ENCODE assay signal across 1 cellular context in genomic region chr14:42992930-42993329, GRCh38.
A peak's percentile ranks its signal among the peaks of the same experiment; 100 is the strongest.
TF ChIP-seq lines count a peak whose summit lies in the region.

No MANE protein-coding gene starts in this region.

TF ChIP-seq in HepG2, 621 proteins besides CTCF, POLR2A, EP300 and RAD21 (continued from another document):
- TF ChIP-seq USF2 (IDR thresholded peaks at IDR 0.05; ENCODE audit: low read depth, low read length), result peak; percentile 70
- TF ChIP-seq USF2 (CRISPR knock-in tag; IDR thresholded peaks at IDR 0.05; ENCODE audit: borderline replicate concordance), result no peak
- TF ChIP-seq, protein P1, sequence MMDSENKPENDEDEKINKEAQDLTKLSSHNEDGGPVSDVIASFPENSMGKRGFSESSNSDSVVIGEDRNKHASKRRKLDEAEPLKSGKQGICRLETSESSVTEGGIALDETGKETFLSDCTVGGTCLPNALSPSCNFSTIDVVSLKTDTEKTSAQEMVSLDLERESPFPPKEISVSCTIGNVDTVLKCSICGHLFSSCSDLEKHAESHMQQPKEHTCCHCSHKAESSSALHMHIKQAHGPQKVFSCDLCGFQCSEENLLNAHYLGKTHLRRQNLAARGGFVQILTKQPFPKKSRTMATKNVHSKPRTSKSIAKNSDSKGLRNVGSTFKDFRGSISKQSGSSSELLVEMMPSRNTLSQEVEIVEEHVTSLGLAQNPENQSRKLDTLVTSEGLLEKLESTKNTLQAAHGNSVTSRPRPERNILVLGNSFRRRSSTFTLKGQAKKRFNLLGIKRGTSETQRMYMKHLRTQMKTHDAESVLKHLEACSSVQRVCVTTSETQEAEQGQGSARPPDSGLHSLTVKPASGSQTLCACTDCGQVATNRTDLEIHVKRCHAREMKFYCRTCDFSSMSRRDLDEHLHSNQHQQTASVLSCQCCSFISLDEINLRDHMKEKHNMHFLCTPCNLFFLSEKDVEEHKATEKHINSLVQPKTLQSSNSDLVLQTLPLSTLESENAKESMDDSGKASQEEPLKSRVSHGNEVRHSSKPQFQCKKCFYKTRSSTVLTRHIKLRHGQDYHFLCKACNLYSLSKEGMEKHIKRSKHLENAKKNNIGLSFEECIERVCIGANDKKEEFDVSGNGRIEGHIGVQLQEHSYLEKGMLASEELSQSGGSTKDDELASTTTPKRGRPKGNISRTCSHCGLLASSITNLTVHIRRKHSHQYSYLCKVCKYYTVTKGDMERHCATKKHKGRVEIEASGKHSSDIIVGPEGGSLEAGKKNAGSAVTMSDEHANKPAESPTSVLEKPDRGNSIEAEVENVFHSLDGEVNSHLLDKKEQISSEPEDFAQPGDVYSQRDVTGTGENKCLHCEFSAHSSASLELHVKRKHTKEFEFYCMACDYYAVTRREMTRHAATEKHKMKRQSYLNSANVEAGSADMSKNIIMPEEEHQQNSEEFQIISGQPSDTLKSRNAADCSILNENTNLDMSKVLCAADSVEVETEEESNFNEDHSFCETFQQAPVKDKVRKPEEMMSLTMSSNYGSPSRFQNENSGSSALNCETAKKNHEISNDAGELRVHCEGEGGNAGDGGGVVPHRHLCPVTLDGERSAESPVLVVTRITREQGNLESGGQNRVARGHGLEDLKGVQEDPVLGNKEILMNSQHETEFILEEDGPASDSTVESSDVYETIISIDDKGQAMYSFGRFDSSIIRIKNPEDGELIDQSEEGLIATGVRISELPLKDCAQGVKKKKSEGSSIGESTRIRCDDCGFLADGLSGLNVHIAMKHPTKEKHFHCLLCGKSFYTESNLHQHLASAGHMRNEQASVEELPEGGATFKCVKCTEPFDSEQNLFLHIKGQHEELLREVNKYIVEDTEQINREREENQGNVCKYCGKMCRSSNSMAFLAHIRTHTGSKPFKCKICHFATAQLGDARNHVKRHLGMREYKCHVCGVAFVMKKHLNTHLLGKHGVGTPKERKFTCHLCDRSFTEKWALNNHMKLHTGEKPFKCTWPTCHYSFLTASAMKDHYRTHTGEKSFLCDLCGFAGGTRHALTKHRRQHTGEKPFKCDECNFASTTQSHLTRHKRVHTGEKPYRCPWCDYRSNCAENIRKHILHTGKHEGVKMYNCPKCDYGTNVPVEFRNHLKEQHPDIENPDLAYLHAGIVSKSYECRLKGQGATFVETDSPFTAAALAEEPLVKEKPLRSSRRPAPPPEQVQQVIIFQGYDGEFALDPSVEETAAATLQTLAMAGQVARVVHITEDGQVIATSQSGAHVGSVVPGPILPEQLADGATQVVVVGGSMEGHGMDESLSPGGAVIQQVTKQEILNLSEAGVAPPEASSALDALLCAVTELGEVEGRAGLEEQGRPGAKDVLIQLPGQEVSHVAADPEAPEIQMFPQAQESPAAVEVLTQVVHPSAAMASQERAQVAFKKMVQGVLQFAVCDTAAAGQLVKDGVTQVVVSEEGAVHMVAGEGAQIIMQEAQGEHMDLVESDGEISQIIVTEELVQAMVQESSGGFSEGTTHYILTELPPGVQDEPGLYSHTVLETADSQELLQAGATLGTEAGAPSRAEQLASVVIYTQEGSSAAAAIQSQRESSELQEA (CRISPR knock-in tag; IDR thresholded peaks at IDR 0.05; ENCODE audit: not compliant biosample characterization), result no peak
- TF ChIP-seq MLLT10 (CRISPR knock-in tag; IDR thresholded peaks at IDR 0.05), result no peak
- no peak for TF ChIP-seq ZMAT5 (CRISPR knock-in tag; IDR thresholded peaks at IDR 0.05; ENCODE audit: borderline replicate concordance, low read depth)
- TF ChIP-seq ZFP91 (CRISPR knock-in tag; IDR thresholded peaks at IDR 0.05; ENCODE audit: borderline replicate concordance), result no peak
- no peak for TF ChIP-seq MXI1 (IDR thresholded peaks at IDR 0.05; ENCODE audit: borderline replicate concordance, low read depth, low read length)
